17 cellular contexts compared by ENCODE assay signal in genomic region chr2:205091411-205091810, GRCh38.
DNase-seq lines count a peak whose midpoint lies in the region; ATAC-seq lines count a peak whose summit lies in the region.
"Had no signal": no experiment of that assay in that cellular context is flagged by ENCODE, and none has a peak within 500 bp of the region (broad histone marks: within the 10 kb centered on the region; RNA-seq: fewer than 3 reads in every experiment).

No MANE protein-coding gene starts in this region.

- ATAC-seq in activated T-cell treated with anti-CD3 and anti-CD28 coated beads, Interleukin-2, amount 50 U/mL, for 72 hours (replicated peaks in 1 of 2): no peak
- no peak for ATAC-seq in T-helper 17 cell
- ATAC-seq: A549; CD8-positive, alpha-beta T cell had no signal

- no peaks in the 10 kb centered on the region for H3K79me2 ChIP-seq in mesendoderm (ENCODE audit: control insufficient read depth, insufficient read depth, low read length)

- no peak overlapping the region for H2BK12ac ChIP-seq in neuronal stem cell (ENCODE audit: low read length)

- H3K9ac ChIP-seq in mesendoderm (ENCODE audit: low read length) (no peak overlapping the region), neuronal stem cell (ENCODE audit: low read depth, low read length, poor library complexity) (no peak overlapping the region)
- H3K9ac ChIP-seq: BLaER1 treated with 17β-estradiol and CSF1 and Interleukin-3, amounts not matched to agents 10 nM and 100 nM had no signal

- H2AFZ ChIP-seq in neuronal stem cell (ENCODE audit: low read length): no peak overlapping the region

- peaks cover 2 to 4% of the 10 kb centered on the region in 2 donors for H3K9me3 Mint-ChIP-seq in activated T-cell treated with anti-CD3 and anti-CD28 coated beads, Interleukin-2, amount 50 U/mL, for 72 hours
- H3K9me3 Mint-ChIP-seq in activated T-cell treated with anti-CD3 and anti-CD28 coated beads, Interleukin-2, amount 50 U/mL, for 24 hours: peaks cover 1% of the 10 kb centered on the region
- H3K9me3 Mint-ChIP-seq: CD4-positive, alpha-beta T cell had no signal

- no peak overlapping the region for H3K4ac ChIP-seq in mesendoderm (ENCODE audit: low read depth, low read length)
- no peak overlapping the region for H3K4ac ChIP-seq in neuronal stem cell (ENCODE audit: low read length)

- H2BK120ac ChIP-seq in mesendoderm (ENCODE audit: low read depth, low read length) (no peak overlapping the region), neuronal stem cell (ENCODE audit: low read depth, low read length) (no peak overlapping the region)

- WGBS in mesendoderm (ENCODE audit: extremely low coverage, insufficient coverage, low lambda C conversion rate): no CpG with 5 or more reads among the region's 3 CpGs
- no CpG with 5 or more reads among the region's 3 CpGs for WGBS in neuronal stem cell (ENCODE audit: extremely low coverage in 2 of 2, insufficient read length in 2 of 2, insufficient replicate concordance in 1 of 2), 2 donors

- H3K4me3 ChIP-seq in mesendoderm (ENCODE audit: low read length) (no peak overlapping the region), neuronal stem cell (ENCODE audit: low read length in 2 of 2) (no peak overlapping the region)
- H3K4me3 ChIP-seq: A549; BLaER1 treated with 17β-estradiol and CSF1 and Interleukin-3, amounts not matched to agents 10 nM and 100 nM had no signal

- no peak overlapping the region for H2AK5ac ChIP-seq in mesendoderm (ENCODE audit: low read length)
- no peak overlapping the region for H2AK5ac ChIP-seq in neuronal stem cell (ENCODE audit: low read depth, low read length)

- H3K27ac ChIP-seq in mesendoderm (ENCODE audit: low read depth, low read length) (no peak overlapping the region), neuronal stem cell (replicated peaks; ENCODE audit: low read length) (no peak overlapping the region)
- H3K27ac ChIP-seq: 22Rv1; A549; BLaER1 treated with 17β-estradiol and CSF1 and Interleukin-3, amounts not matched to agents 10 nM and 100 nM; C4-2B had no signal

- DNase-seq in activated T-cell treated with anti-CD3 and anti-CD28 coated beads, Interleukin-2, amount 50 U/mL, for 72 hours: no peak
- DNase-seq in activated T-cell treated with anti-CD3 and anti-CD28 coated beads, Interleukin-2, amount 50 U/mL, for 24 hours: no peak
- DNase-seq in T-helper 17 cell (no peak), mesendoderm (peak; percentile 92), neuronal stem cell (ENCODE audit: low spot score) (no peak)
- DNase-seq: AML-193; Caco-2; Calu3; CD4-positive, alpha-beta T cell; CD8-positive, alpha-beta T cell; DMS79 treated with DMSO at 0.1 percent for 48 hours; GF-D8 had no signal

- H2BK15ac ChIP-seq in mesendoderm (replicated peaks; ENCODE audit: low read depth) (no peak overlapping the region), neuronal stem cell (ENCODE audit: low read length) (no peak overlapping the region)

- H2BK5ac ChIP-seq in mesendoderm (ENCODE audit: low read length): no peak overlapping the region
- H2BK5ac ChIP-seq in neuronal stem cell (ENCODE audit: low read length): no peak overlapping the region

- H3K4me3 Mint-ChIP-seq in activated T-cell treated with anti-CD3 and anti-CD28 coated beads, Interleukin-2, amount 50 U/mL, for 72 hours: no peak overlapping the region
- H3K4me3 Mint-ChIP-seq in activated T-cell treated with anti-CD3 and anti-CD28 coated beads, Interleukin-2, amount 50 U/mL, for 24 hours: no peak overlapping the region
- H3K4me3 Mint-ChIP-seq in T-helper 17 cell: no peak overlapping the region
- H3K4me3 Mint-ChIP-seq: B cell; CD4-positive, alpha-beta T cell had no signal

- H3K27ac Mint-ChIP-seq in activated T-cell treated with anti-CD3 and anti-CD28 coated beads, Interleukin-2, amount 50 U/mL, for 72 hours: peak overlapping the region; percentile 36
- no peak overlapping the region for H3K27ac Mint-ChIP-seq in activated T-cell treated with anti-CD3 and anti-CD28 coated beads, Interleukin-2, amount 50 U/mL, for 24 hours
- peak overlapping the region; percentile 5 for H3K27ac Mint-ChIP-seq in T-helper 17 cell
- H3K27ac Mint-ChIP-seq: B cell; CD4-positive, alpha-beta T cell; CD8-positive, alpha-beta T cell had no signal

- H3K36me3 Mint-ChIP-seq in activated T-cell treated with anti-CD3 and anti-CD28 coated beads, Interleukin-2, amount 50 U/mL, for 72 hours (ENCODE audit: insufficient read depth in 2 of 2): no peaks in the 10 kb centered on the region
- no peaks in the 10 kb centered on the region for H3K36me3 Mint-ChIP-seq in activated T-cell treated with anti-CD3 and anti-CD28 coated beads, Interleukin-2, amount 50 U/mL, for 24 hours (ENCODE audit: low read depth)
- no peaks in the 10 kb centered on the region for H3K36me3 Mint-ChIP-seq in T-helper 17 cell (ENCODE audit: low read depth)
- H3K36me3 Mint-ChIP-seq: CD8-positive, alpha-beta T cell had no signal

- no peak overlapping the region for H3K14ac ChIP-seq in neuronal stem cell (ENCODE audit: low read length)

- H3K4me1 ChIP-seq in mesendoderm (ENCODE audit: control insufficient read depth, low read depth, low read length) (peaks cover 17% of the 10 kb centered on the region), neuronal stem cell (ENCODE audit: control insufficient read depth in 2 of 2, insufficient read depth in 1 of 2, low read depth in 1 of 2, low read length in 2 of 2) (no peaks in the 10 kb centered on the region)
- H3K4me1 ChIP-seq: A549; BLaER1 treated with 17β-estradiol and CSF1 and Interleukin-3, amounts not matched to agents 10 nM and 100 nM; Caco-2 had no signal

- no peak overlapping the region for H3K18ac ChIP-seq in mesendoderm (ENCODE audit: low read length)
- no peak overlapping the region for H3K18ac ChIP-seq in neuronal stem cell (ENCODE audit: low read length)

- H3K27me3 Mint-ChIP-seq in activated T-cell treated with anti-CD3 and anti-CD28 coated beads, Interleukin-2, amount 50 U/mL, for 72 hours (ENCODE audit: low read depth): no peaks in the 10 kb centered on the region
- no peaks in the 10 kb centered on the region for H3K27me3 Mint-ChIP-seq in activated T-cell treated with anti-CD3 and anti-CD28 coated beads, Interleukin-2, amount 50 U/mL, for 24 hours
- no peaks in the 10 kb centered on the region for H3K27me3 Mint-ChIP-seq in T-helper 17 cell
- H3K27me3 Mint-ChIP-seq: B cell; CD4-positive, alpha-beta T cell had no signal

- H3K79me1 ChIP-seq in mesendoderm (ENCODE audit: low read length) (no peaks in the 10 kb centered on the region), neuronal stem cell (ENCODE audit: low read depth, low read length) (no peaks in the 10 kb centered on the region)

- H4K91ac ChIP-seq in neuronal stem cell (ENCODE audit: low read depth, low read length, poor library complexity): no peak overlapping the region

- H4K5ac ChIP-seq in mesendoderm (ENCODE audit: low read length): no peak overlapping the region

- H3K4me1 Mint-ChIP-seq in activated T-cell treated with anti-CD3 and anti-CD28 coated beads, Interleukin-2, amount 50 U/mL, for 72 hours (ENCODE audit: low read depth): peaks cover 14% of the 10 kb centered on the region
- H3K4me1 Mint-ChIP-seq in activated T-cell treated with anti-CD3 and anti-CD28 coated beads, Interleukin-2, amount 50 U/mL, for 24 hours (ENCODE audit: low read depth): peaks cover 22% of the 10 kb centered on the region
- H3K4me1 Mint-ChIP-seq in T-helper 17 cell: peaks cover 7% of the 10 kb centered on the region
- H3K4me1 Mint-ChIP-seq: B cell had no signal

- H3K27me3 ChIP-seq in mesendoderm (ENCODE audit: insufficient read depth, low read length, poor library complexity) (no peaks in the 10 kb centered on the region), neuronal stem cell (ENCODE audit: control insufficient read depth in 3 of 3, insufficient read depth in 3 of 3, low read depth in 1 of 3, low read length in 3 of 3) (no peaks in the 10 kb centered on the region)
- H3K27me3 ChIP-seq: BLaER1 treated with 17β-estradiol and CSF1 and Interleukin-3, amounts not matched to agents 10 nM and 100 nM had no signal

- H3K23ac ChIP-seq in mesendoderm (ENCODE audit: low read length): no peak overlapping the region
- H3K23ac ChIP-seq in neuronal stem cell (ENCODE audit: low read depth, low read length, poor library complexity): no peak overlapping the region

- H3K56ac ChIP-seq in mesendoderm (ENCODE audit: low read length): no peak overlapping the region

- H4K8ac ChIP-seq in mesendoderm (ENCODE audit: low read depth, low read length): no peak overlapping the region
- no peak overlapping the region for H4K8ac ChIP-seq in neuronal stem cell (ENCODE audit: low read depth, low read length)

- H3K9me3 ChIP-seq in T-helper 17 cell (ENCODE audit: control insufficient read depth, low read length, poor library complexity, severe bottlenecking) (no peaks in the 10 kb centered on the region), neuronal stem cell (replicated peaks in 1 of 2; ENCODE audit: control insufficient read depth in 2 of 2, insufficient read depth in 1 of 2, low read depth in 1 of 2, low read length in 2 of 2) (peaks cover 0 to 5% of the 10 kb centered on the region in 2 donors)
- H3K9me3 ChIP-seq: A549; BLaER1 treated with 17β-estradiol and CSF1 and Interleukin-3, amounts not matched to agents 10 nM and 100 nM; Caco-2 had no signal

- H3K36me3 ChIP-seq in mesendoderm (ENCODE audit: control insufficient read depth, insufficient read depth, low read length) (no peaks in the 10 kb centered on the region), neuronal stem cell (replicated peaks in 1 of 2; ENCODE audit: control insufficient read depth in 2 of 2, insufficient read depth in 2 of 2, low read length in 2 of 2) (no peaks in the 10 kb centered on the region)
- H3K36me3 ChIP-seq: BLaER1 treated with 17β-estradiol and CSF1 and Interleukin-3, amounts not matched to agents 10 nM and 100 nM had no signal

- H3K4me2 ChIP-seq in mesendoderm (ENCODE audit: low read length) (peak overlapping the region; percentile 5), neuronal stem cell (ENCODE audit: insufficient read depth, low read length, poor library complexity, severe bottlenecking) (no peak overlapping the region)
- H3K4me2 ChIP-seq: A549; BLaER1 treated with 17β-estradiol and CSF1 and Interleukin-3, amounts not matched to agents 10 nM and 100 nM had no signal
